Comparison of ENCODE assay signal across 8 cellular contexts in the genomic region with DNA sequence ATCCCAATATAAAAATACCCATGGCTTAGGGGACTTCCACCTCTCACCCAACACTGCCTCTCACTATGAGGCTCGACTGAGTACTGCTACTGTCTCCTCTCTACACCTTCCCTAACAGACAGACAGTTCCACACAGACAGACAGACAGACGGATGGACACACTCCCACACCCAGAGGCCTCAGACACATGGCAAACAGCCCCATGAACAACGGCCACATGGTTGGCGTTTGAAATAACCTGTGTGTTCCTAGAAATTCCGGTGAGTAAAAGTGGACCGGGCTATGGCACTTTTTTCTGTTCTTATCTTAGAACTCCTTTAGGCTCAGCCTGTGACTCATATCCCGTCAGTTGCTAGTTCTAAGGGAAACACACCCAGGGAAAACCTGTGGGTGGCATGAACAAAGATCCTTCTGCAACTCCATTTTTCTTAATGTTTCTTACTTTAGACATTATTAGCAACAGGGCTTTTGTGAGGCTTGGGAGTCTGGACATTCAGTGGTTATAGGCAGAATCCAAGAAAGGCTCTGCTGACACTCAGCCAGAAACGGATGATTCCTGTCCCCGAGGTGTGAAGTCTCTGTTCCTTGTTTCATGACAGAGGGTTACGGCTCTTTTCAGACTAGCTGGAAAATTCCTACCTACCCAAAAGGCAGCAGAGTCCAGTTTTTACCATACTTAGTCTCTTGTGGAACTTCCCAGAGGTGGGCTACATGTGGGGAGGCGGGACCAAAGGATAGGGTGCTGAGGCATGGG.
DNase-seq lines count a peak whose midpoint lies in the region; ATAC-seq, FAIRE-seq and TF ChIP-seq lines count a peak whose summit lies in the region.

No MANE protein-coding gene starts in this region.

- H3K36me3 Mint-ChIP-seq in stimulated activated memory B cell treated with anti-CD40 and anti-IgM and Interleukin-4, amounts not matched to agents 10 μg/mL and 1 μg/mL and 100 μg/mL, for 72 hours: no peaks in the 10 kb centered on the region

- TF ChIP-seq POLR2A in prostate gland (IDR thresholded peaks at IDR 0.05): no peak

- intact Hi-C loops in dorsolateral prefrontal cortex (cut with DNase I) (loop anchor here in 1 of 2 donors (5.0 kb wide), 1 partner anchor 104 kb away; no protein-coding TSS in a partner anchor), prostate gland (cut with DNase I) (no loop called here)

- H3K4me3 ChIP-seq in dorsolateral prefrontal cortex (no peak overlapping the region), prostate gland (no peak overlapping the region)

- H3K27ac ChIP-seq in dorsolateral prefrontal cortex: peak overlapping the region in 46 of 59 donors; percentile 11 to 81 (median 55)
- no peak overlapping the region for H3K27ac ChIP-seq in prostate gland

- peaks cover 8% of the 10 kb centered on the region for H3K27me3 Mint-ChIP-seq in stimulated activated memory B cell treated with anti-CD40 and anti-IgM and Interleukin-4, amounts not matched to agents 10 μg/mL and 1 μg/mL and 100 μg/mL, for 72 hours

- no peak overlapping the region for H3K27ac Mint-ChIP-seq in stimulated activated memory B cell treated with anti-CD40 and anti-IgM and Interleukin-4, amounts not matched to agents 10 μg/mL and 1 μg/mL and 100 μg/mL, for 72 hours

- ATAC-seq in stimulated activated memory B cell treated with anti-CD40 and anti-IgM and Interleukin-4, amounts not matched to agents 10 μg/mL and 1 μg/mL and 100 μg/mL, for 72 hours: no peak
- no peak for ATAC-seq in GM21526 (IDR thresholded peaks at IDR 0.05; ENCODE audit: low FRiP score, unreplicated experiment)

- H3K27me3 ChIP-seq in dorsolateral prefrontal cortex: no peaks in the 10 kb centered on the region
- H3K27me3 ChIP-seq in prostate gland (replicated peaks; ENCODE audit: insufficient read depth): no peaks in the 10 kb centered on the region

- 45% methylated on average over 11 of the region's 11 CpGs for WGBS in prostate gland

- no peak overlapping the region for H3K4me3 Mint-ChIP-seq in stimulated activated memory B cell treated with anti-CD40 and anti-IgM and Interleukin-4, amounts not matched to agents 10 μg/mL and 1 μg/mL and 100 μg/mL, for 72 hours

- TF ChIP-seq CTCF in dorsolateral prefrontal cortex (IDR thresholded peaks at IDR 0.05 in 54 of 56, conservative IDR thresholded peaks at IDR 0.05 in 2 of 56; ENCODE audit: low read depth in 1 of 56, partially characterized antibody in 56 of 56): no peak
- TF ChIP-seq CTCF in GM10266 (IDR thresholded peaks at IDR 0.05; ENCODE audit: control insufficient read depth, insufficient read depth, low read depth, missing control alignments): no peak
- no peak for TF ChIP-seq CTCF in prostate gland (IDR thresholded peaks at IDR 0.05)

- FAIRE-seq in RCC 7860 (lab: Jason Lieb, UNC): peak; percentile 93

- no peaks in the 10 kb centered on the region for H3K4me1 Mint-ChIP-seq in stimulated activated memory B cell treated with anti-CD40 and anti-IgM and Interleukin-4, amounts not matched to agents 10 μg/mL and 1 μg/mL and 100 μg/mL, for 72 hours

- H3K36me3 ChIP-seq in prostate gland: no peaks in the 10 kb centered on the region

- DNase-seq in COLO829 (ENCODE audit: low spot score) (peak; percentile 97), RCC 7860 (ENCODE audit: low spot score) (peak; percentile 92), dorsolateral prefrontal cortex (peak in 5 of 10 donors; percentile 5 to 60 (median 44)), non-pigmented ciliary epithelial cell (ENCODE audit: low read depth) (peak; percentile 78), GM10266 (ENCODE audit: extremely low spot score) (no peak), prostate gland (ENCODE audit: low spot score) (no peak)

- H3K9me3 Mint-ChIP-seq in stimulated activated memory B cell treated with anti-CD40 and anti-IgM and Interleukin-4, amounts not matched to agents 10 μg/mL and 1 μg/mL and 100 μg/mL, for 72 hours: peaks cover 6% of the 10 kb centered on the region

- H3K4me1 ChIP-seq in prostate gland (replicated peaks): no peaks in the 10 kb centered on the region

- H3K9me3 ChIP-seq in prostate gland: no peaks in the 10 kb centered on the region

Comparison
In these comparisons a context has a peak if more than half of its experiments do, and no peak if none do; other contexts are left out.
1. DNase-seq: peak in COLO829 (single experiment), RCC 7860 (single experiment) and non-pigmented ciliary epithelial cell (single experiment); none in GM10266 (single experiment) and prostate gland (single experiment).
2. H3K27ac ChIP-seq: peak in dorsolateral prefrontal cortex (46 of 59); none in prostate gland (0 of 2).